ENCODE assay signal across 6 cellular contexts in genomic region chr22:48911067-48911466, GRCh38.
DNase-seq lines count a peak whose midpoint lies in the region; ATAC-seq, FAIRE-seq and TF ChIP-seq lines count a peak whose summit lies in the region.
"Not testable (repeated sequence)": the region's sequence is repeated elsewhere in the genome, so short reads cannot be mapped to it uniquely, and the experiment has no call there.

No MANE protein-coding gene starts in this region.

- intact Hi-C loops in activated CD4-positive, alpha-beta T cell treated with anti-CD3 and anti-CD28 coated beads for 36 hours (cut with DNase I, micrococcal nuclease), result not testable (repeated sequence)

- H3K27me3 Mint-ChIP-seq in activated CD4-positive, alpha-beta T cell treated with anti-CD3 and anti-CD28 coated beads for 36 hours, result peaks cover 43% of the 10 kb centered on the region

- not testable (repeated sequence) for H2BK12ac ChIP-seq in H1 (ENCODE audit: low read depth, low read length)

- not testable (repeated sequence) for H4K8ac ChIP-seq in H1 (ENCODE audit: extremely low read depth, insufficient read depth, low read length)

- not testable (repeated sequence) for ATAC-seq in activated CD4-positive, alpha-beta T cell treated with anti-CD3 and anti-CD28 coated beads for 36 hours

- TF ChIP-seq CTCF in H1 (IDR thresholded peaks at IDR 0.05; ENCODE audit: control extremely low read depth in 1 of 3, insufficient read depth in 1 of 3, low read depth in 1 of 3, low read length in 3 of 3), result not testable (repeated sequence)

- not testable (repeated sequence) for H2AK5ac ChIP-seq in H1 (ENCODE audit: low read depth, low read length)

- not testable (repeated sequence) for H3K79me1 ChIP-seq in H1 (ENCODE audit: low read depth, low read length)

- TF ChIP-seq EP300 in H1 (IDR thresholded peaks at IDR 0.05; ENCODE audit: borderline replicate concordance in 1 of 2, low read depth in 2 of 2, low read length in 2 of 2), result not testable (repeated sequence)

- H3K4me1 Mint-ChIP-seq in activated CD4-positive, alpha-beta T cell treated with anti-CD3 and anti-CD28 coated beads for 36 hours, result peaks cover 18% of the 10 kb centered on the region

- peak; percentile 70 for FAIRE-seq in H1 (lab: Jason Lieb, UNC)

- peaks cover 75 to 92% (median 88%) of the 10 kb centered on the region in 11 experiments for H3K27me3 ChIP-seq in BLaER1 treated with 17β-estradiol and CSF1 and Interleukin-3, amounts not matched to agents 10 nM and 100 nM
- H3K27me3 ChIP-seq in H1 (replicated peaks in 1 of 4; ENCODE audit: control insufficient read depth in 3 of 4, extremely low read depth in 1 of 4, insufficient read depth in 3 of 4, low read length in 3 of 4), result not testable (repeated sequence)

- H4K20me1 ChIP-seq in BLaER1 treated with 17β-estradiol and CSF1 and Interleukin-3, amounts not matched to agents 10 nM and 100 nM, result peaks cover 0 to 27% (median under 1%) of the 10 kb centered on the region in 11 experiments; a peak in 5 of 22 replicates
- H4K20me1 ChIP-seq in H1 (replicated peaks in 1 of 2; ENCODE audit: control insufficient read depth in 1 of 2, insufficient read depth in 2 of 2, low read length in 2 of 2), result not testable (repeated sequence)

- not testable (repeated sequence) for H3K4me2 ChIP-seq in BLaER1 treated with 17β-estradiol and CSF1 and Interleukin-3, amounts not matched to agents 10 nM and 100 nM; H1 (ENCODE audit: insufficient read depth in 1 of 2, low read depth in 2 of 2, low read length in 2 of 2)

- CTCF ChIA-PET in activated CD4-positive, alpha-beta T cell treated with anti-CD3 and anti-CD28 coated beads for 36 hours (lab: Charles Lee); H1 (lab: Charles Lee; ENCODE audit: partially characterized antibody): not testable (repeated sequence)

- not testable (repeated sequence) for H3K14ac ChIP-seq in H1 (ENCODE audit: insufficient read length)

- TF ChIP-seq RAD21 in H1 (IDR thresholded peaks at IDR 0.05 in 1 of 2, conservative IDR thresholded peaks at IDR 0.05 in 1 of 2; ENCODE audit: low read depth in 2 of 2, low read length in 2 of 2), result not testable (repeated sequence)

- TF ChIP-seq POLR2A in H1 (IDR thresholded peaks at IDR 0.05; ENCODE audit: control extremely low read depth in 1 of 2, low read depth in 2 of 2, low read length in 2 of 2), result not testable (repeated sequence)

- not testable (repeated sequence) for H3K4me3 Mint-ChIP-seq in activated CD4-positive, alpha-beta T cell treated with anti-CD3 and anti-CD28 coated beads for 36 hours

- not testable (repeated sequence) for H3K9me3 Mint-ChIP-seq in activated CD4-positive, alpha-beta T cell treated with anti-CD3 and anti-CD28 coated beads for 36 hours (ENCODE audit: low read depth)

- WGBS in H1 (ENCODE audit: extremely low coverage in 1 of 2, insufficient coverage in 1 of 2, insufficient read length in 1 of 2, insufficient replicate concordance in 2 of 2, low coverage in 1 of 2, low lambda C conversion rate in 2 of 2, missing lambda C conversion rate in 1 of 2), 2 experiments, result 80% methylated on average over 1 of the region's 4 CpGs; no CpG with 5 or more reads in 1 of the 2 experiments

- H3K23ac ChIP-seq in H1 (ENCODE audit: insufficient read length), result not testable (repeated sequence)

- not testable (repeated sequence) for H2BK5ac ChIP-seq in H1 (ENCODE audit: low read depth, low read length)

- H3K23me2 ChIP-seq in H1 (ENCODE audit: low read depth, low read length), result not testable (repeated sequence)

- not testable (repeated sequence) for H3K36me3 ChIP-seq in BLaER1 treated with 17β-estradiol and CSF1 and Interleukin-3, amounts not matched to agents 10 nM and 100 nM; H1 (ENCODE audit: control insufficient read depth in 2 of 4, insufficient read depth in 4 of 4, low read length in 3 of 4)

- H3K4me1 ChIP-seq in BLaER1 treated with 17β-estradiol and CSF1 and Interleukin-3, amounts not matched to agents 10 nM and 100 nM, result peaks cover 0 to 17% (median 7%) of the 10 kb centered on the region in 10 experiments; a peak in 11 of 20 replicates
- H3K4me1 ChIP-seq in H1 (replicated peaks in 1 of 4; ENCODE audit: control insufficient read depth in 3 of 4, insufficient read depth in 4 of 4, low read length in 3 of 4), result not testable (repeated sequence)

- not testable (repeated sequence) for H4K5ac ChIP-seq in H1 (ENCODE audit: insufficient read length, low read depth, low read length)

- 0 out of 22 replicates have a peak overlapping the region, but pooled peaks of 1 of the 11 experiments have one; percentile 17 for H3K9ac ChIP-seq in BLaER1 treated with 17β-estradiol and CSF1 and Interleukin-3, amounts not matched to agents 10 nM and 100 nM
- H3K9ac ChIP-seq in H1 (replicated peaks in 1 of 4; ENCODE audit: extremely low read depth in 1 of 4, low read depth in 3 of 4, low read length in 3 of 4), result not testable (repeated sequence)

- H3K4ac ChIP-seq in H1 (replicated peaks; ENCODE audit: insufficient read length, low read depth, low read length), result not testable (repeated sequence)

- not testable (repeated sequence) for H2BK120ac ChIP-seq in H1 (replicated peaks; ENCODE audit: low read depth, low read length)

- H2BK15ac ChIP-seq in H1 (ENCODE audit: low read length), result not testable (repeated sequence)

- H3K56ac ChIP-seq in H1 (replicated peaks; ENCODE audit: insufficient read length, low read depth, low read length), result not testable (repeated sequence)

- not testable (repeated sequence) for H3K79me2 ChIP-seq in H1 (ENCODE audit: control insufficient read depth in 1 of 2, insufficient read depth in 2 of 2, low read length in 2 of 2)

- H2AFZ ChIP-seq in H1 (ENCODE audit: low read length), result not testable (repeated sequence)

- H3K36me3 Mint-ChIP-seq in activated CD4-positive, alpha-beta T cell treated with anti-CD3 and anti-CD28 coated beads for 36 hours (ENCODE audit: low read depth), result not testable (repeated sequence)

- not testable (repeated sequence) for H2BK20ac ChIP-seq in H1 (ENCODE audit: low read length)

- not testable (repeated sequence) for H3K27ac Mint-ChIP-seq in activated CD4-positive, alpha-beta T cell treated with anti-CD3 and anti-CD28 coated beads for 36 hours

- not testable (repeated sequence) for H4K91ac ChIP-seq in H1 (replicated peaks; ENCODE audit: insufficient read length, low read length)

- not testable (repeated sequence) for H3K18ac ChIP-seq in H1 (ENCODE audit: extremely low read depth, low read length)

- not testable (repeated sequence) for H3K4me3 ChIP-seq in BLaER1 treated with 17β-estradiol and CSF1 and Interleukin-3, amounts not matched to agents 10 nM and 100 nM; H1 (ENCODE audit: extremely low read depth in 1 of 4, insufficient read depth in 2 of 4, low read depth in 3 of 4, low read length in 4 of 4)

- H3K9me3 ChIP-seq in BLaER1 treated with 17β-estradiol and CSF1 and Interleukin-3, amounts not matched to agents 10 nM and 100 nM (replicated peaks in 1 of 11), result peaks cover 4 to 53% (median 30%) of the 10 kb centered on the region in 11 experiments
- not testable (repeated sequence) for H3K9me3 ChIP-seq in H1 (ENCODE audit: insufficient read depth in 2 of 2, low read depth in 1 of 2, low read length in 1 of 2)

- DNase-seq in activated CD4-positive, alpha-beta T cell treated with anti-CD3 and anti-CD28 coated beads for 36 hours, result peak; percentile 24
- DNase-seq in activated CD8-positive, alpha-beta memory T cell treated with anti-CD3 and anti-CD28 coated beads for 24 hours, result peak; percentile 9
- DNase-seq in activated effector memory CD4-positive, alpha-beta T cell treated with anti-CD3 and anti-CD28 coated beads, Interleukin-2, amount 50 U/mL, for 16 hours, result peak; percentile 61
- DNase-seq in H1 (ENCODE audit: low read depth in 1 of 2, low spot score in 2 of 2), result peak in 1 of 2 experiments; percentile 6
- peak; percentile 15 for DNase-seq in stimulated activated CD8-positive, alpha-beta memory T cell treated with anti-CD3 and anti-CD28 coated beads, Interleukin-4, amount 100 ng/mL, for 48 hours

- POLR2A ChIA-PET in activated CD4-positive, alpha-beta T cell treated with anti-CD3 and anti-CD28 coated beads for 36 hours (lab: Charles Lee); H1 (lab: Charles Lee; ENCODE audit: partially characterized antibody): not testable (repeated sequence)

- peak overlapping the region in 6 of 11 experiments; percentile 63 to 74 (median 71); a peak in 9 of 22 replicates for H3K27ac ChIP-seq in BLaER1 treated with 17β-estradiol and CSF1 and Interleukin-3, amounts not matched to agents 10 nM and 100 nM
- not testable (repeated sequence) for H3K27ac ChIP-seq in H1 (ENCODE audit: low read depth, low read length)
